Comparison of ENCODE assay signal across 9 cellular contexts in genomic region chr17:40361925-40362695, GRCh38. TPM values are rescaled to one million over a fixed set of nuclear protein-coding genes. Genes with fewer than 3 reads are reported as not detected.
DNase-seq lines count a peak whose midpoint lies in the region; ATAC-seq, FAIRE-seq and TF ChIP-seq lines count a peak whose summit lies in the region.
"Had no signal": no experiment of that assay in that cellular context is flagged by ENCODE, and none has a peak within 500 bp of the region (broad histone marks: within the 10 kb centered on the region; RNA-seq: fewer than 3 reads in every experiment).

No MANE protein-coding gene starts in this region.

- DNase-seq in endothelial cell of umbilical vein (ENCODE audit: low read depth, low spot score) (no peak), sigmoid colon (peak; percentile 66), iPS-NIHi11 (ENCODE audit: low spot score) (no peak), NCI-H1048 (lab: John Stamatoyannopoulos, UW) (no peak), foreskin melanocyte (no peak)
- no peak for DNase-seq in stimulated activated CD4-positive, alpha-beta T cell treated with anti-CD3 and anti-CD28 coated beads, Interleukin-4, amount 100 ng/mL, for 1 hour

- H3K79me2 ChIP-seq in Loucy (ENCODE audit: insufficient read depth, low read length) (no peaks in the 10 kb centered on the region), endothelial cell of umbilical vein (ENCODE audit: control insufficient read depth, insufficient read depth, low read length) (no peaks in the 10 kb centered on the region)

- POLR2A ChIA-PET in endothelial cell of umbilical vein (lab: Charles Lee): no interaction called here

- intact Hi-C loops in endothelial cell of umbilical vein (cut with micrococcal nuclease): loop anchor here (1.0 kb wide), 3 partner anchors 114 to 198 kb away; no protein-coding TSS in a partner anchor
- intact Hi-C loops in sigmoid colon (cut with DNase I): loop anchor here (5.0 kb wide), 1 partner anchor 35 kb away; no protein-coding TSS in a partner anchor

- no peak for TF ChIP-seq EP300 in sigmoid colon (IDR thresholded peaks at IDR 0.05)

- FAIRE-seq in endothelial cell of umbilical vein (lab: Jason Lieb, UNC): no peak

- H3K27ac ChIP-seq in endothelial cell of umbilical vein (ENCODE audit: insufficient read depth, low read depth, low read length) (no peak overlapping the region), sigmoid colon (no peak overlapping the region)

- no peaks in the 10 kb centered on the region for H3K9me1 ChIP-seq in endothelial cell of umbilical vein (replicated peaks; ENCODE audit: control insufficient read depth, extremely low read depth, insufficient read depth, low read length)

- no peak overlapping the region for H3K9ac ChIP-seq in Loucy (ENCODE audit: low read depth, low read length, poor library complexity, severe bottlenecking)
- no peak overlapping the region for H3K9ac ChIP-seq in endothelial cell of umbilical vein (replicated peaks; ENCODE audit: extremely low read depth, insufficient read depth, low read length)

- H3K9me3 ChIP-seq in Loucy (ENCODE audit: insufficient read depth, low read depth, low read length): no peaks in the 10 kb centered on the region
- H3K9me3 ChIP-seq in endothelial cell of umbilical vein (replicated peaks; ENCODE audit: control insufficient read depth, insufficient read depth, low read length): no peaks in the 10 kb centered on the region
- no peaks in the 10 kb centered on the region for H3K9me3 ChIP-seq in sigmoid colon

- H3K36me3 ChIP-seq in Loucy (ENCODE audit: insufficient read depth, low read length) (no peaks in the 10 kb centered on the region), endothelial cell of umbilical vein (ENCODE audit: control insufficient read depth in 2 of 2, extremely low read depth in 1 of 2, insufficient read depth in 2 of 2, low read length in 2 of 2) (no peaks in the 10 kb centered on the region), sigmoid colon (no peaks in the 10 kb centered on the region)

- peak; percentile 14 for ATAC-seq in GM19372 (IDR thresholded peaks at IDR 0.05; ENCODE audit: low read depth, unreplicated experiment)

- H4K20me1 ChIP-seq in Loucy (ENCODE audit: insufficient read depth, low read length, poor library complexity, severe bottlenecking) (no peaks in the 10 kb centered on the region), endothelial cell of umbilical vein (replicated peaks; ENCODE audit: control insufficient read depth, extremely low read depth, insufficient read depth, low read length) (no peaks in the 10 kb centered on the region)

- H3K4me2 ChIP-seq in Loucy (ENCODE audit: low read depth, low read length, poor library complexity, severe bottlenecking): peak overlapping the region; percentile 52
- H3K4me2 ChIP-seq in endothelial cell of umbilical vein (ENCODE audit: insufficient read depth, low read length): peak overlapping the region; percentile 27

- H3K4me3 ChIP-seq in Loucy (ENCODE audit: low read length, poor library complexity, severe bottlenecking): peak overlapping the region; percentile 68
- H3K4me3 ChIP-seq in endothelial cell of umbilical vein (replicated peaks in 1 of 3; ENCODE audit: insufficient read depth in 1 of 3, low read depth in 1 of 3, low read length in 3 of 3): peak overlapping the region in 1 of 3 experiments; percentile 41
- peak overlapping the region in 3 of 4 donors; percentile 46 to 61 (median 58) for H3K4me3 ChIP-seq in sigmoid colon

- H3K9me2 ChIP-seq in Loucy (replicated peaks; ENCODE audit: low read depth, low read length): no peaks in the 10 kb centered on the region

- dilution Hi-C loops in endothelial cell of umbilical vein (cut with MboI; ENCODE audit: extremely low pct_ligation_motif_present, low sequenced_read_pairs): no loop called here

- no peak for TF ChIP-seq POLR2A in endothelial cell of umbilical vein (IDR thresholded peaks at IDR 0.05; ENCODE audit: low read depth, low read length)
- no peak for TF ChIP-seq POLR2A in sigmoid colon (IDR thresholded peaks at IDR 0.05)

- CTCF ChIA-PET in endothelial cell of umbilical vein (lab: Charles Lee): interaction anchor here (0.9 to 18.3 kb wide), 16 partner anchors 7 to 1304 kb away, joined by 3 to 530 read pairs (median 5); partner anchors contain the start of genes IGFBP4, RARA and TOP2A

- H2AFZ ChIP-seq in Loucy (ENCODE audit: low read length): peak overlapping the region; percentile 58; the same call in 1 of the 2 replicates
- peak overlapping the region; percentile 82 for H2AFZ ChIP-seq in endothelial cell of umbilical vein (ENCODE audit: low read depth, low read length)

- H3K4me1 ChIP-seq in Loucy (ENCODE audit: insufficient read depth, low read length, poor library complexity, severe bottlenecking): no peaks in the 10 kb centered on the region
- peaks cover 7% of the 10 kb centered on the region for H3K4me1 ChIP-seq in endothelial cell of umbilical vein (ENCODE audit: control insufficient read depth, extremely low read depth, insufficient read depth, low read length)
- H3K4me1 ChIP-seq in sigmoid colon: peaks cover 0 to 37% (median 21%) of the 10 kb centered on the region in 4 donors

- BruUV-seq in endothelial cell of umbilical vein (replicated peaks; lab: Mats Ljungman, UMichigan): no TSS peak

- TF ChIP-seq CTCF in Loucy (conservative IDR thresholded peaks at IDR 0.05; ENCODE audit: low read length) (no peak), endothelial cell of umbilical vein (IDR thresholded peaks at IDR 0.05; ENCODE audit: extremely low read depth in 1 of 2, insufficient read depth in 1 of 2, low read depth in 1 of 2, low read length in 2 of 2) (no peak), sigmoid colon (IDR thresholded peaks at IDR 0.05) (no peak)

- H3F3A ChIP-seq in Loucy (ENCODE audit: low read depth): no peaks in the 10 kb centered on the region

- 63 to 71% methylated on average over 24 of the region's 24 CpGs for WGBS in sigmoid colon, 2 donors

- H3K27me3 ChIP-seq in Loucy (ENCODE audit: insufficient read depth, low read length, poor library complexity, severe bottlenecking): no peaks in the 10 kb centered on the region
- H3K27me3 ChIP-seq in endothelial cell of umbilical vein (ENCODE audit: control insufficient read depth in 2 of 2, insufficient read depth in 2 of 2, low read length in 2 of 2): no peaks in the 10 kb centered on the region
- H3K27me3 ChIP-seq in sigmoid colon: peaks cover 0 to 5% (median 0%) of the 10 kb centered on the region in 3 donors

TF ChIP-seq in endothelial cell of umbilical vein, 7 proteins besides CTCF, POLR2A, EP300 and RAD21:
- TF ChIP-seq GATA2 (IDR thresholded peaks at IDR 0.05; ENCODE audit: insufficient read depth, insufficient read length, low read depth, low read length) (no peak), EZH2 (IDR thresholded peaks at IDR 0.05; ENCODE audit: borderline replicate concordance, low read depth, low read length, severe bottlenecking) (no peak), MYC (IDR thresholded peaks at IDR 0.05; ENCODE audit: low read depth, low read length) (no peak), POLR2AphosphoS5 (IDR thresholded peaks at IDR 0.05; ENCODE audit: insufficient read depth, low read depth, low read length) (no peak), JUN (IDR thresholded peaks at IDR 0.05; ENCODE audit: borderline replicate concordance, insufficient read depth, insufficient read length, low read depth) (no peak)
TF ChIP-seq in endothelial cell of umbilical vein: peak in this region for 0.

RNA-seq across cellular contexts. Expression of gene GJD3, which starts 2.4 kb away (rescaled TPM):
- total RNA-seq in endothelial cell of umbilical vein (0.39 and 0.40 TPM in 2 replicates), sigmoid colon (1 to 10 TPM in 1 of 4 donors, under 1 TPM in 1, not detected in 2; 0.49 to 2.1 TPM)
- polyA plus RNA-seq in endothelial cell of umbilical vein (0.10 TPM in 1 of 2 replicates, not detected in the other), sigmoid colon (under 1 TPM in 1 of 3 donors, not detected in 2; 0.64 TPM)
- polyA plus RNA-seq in endothelial cell of umbilical vein (2011; cell fraction: cytosol; rRNA removed): not detected in 2 replicates
- polyA plus RNA-seq in endothelial cell of umbilical vein (2011; cell fraction: nucleus; rRNA removed): not detected in 2 replicates
- not detected in 2 replicates for polyA plus RNA-seq in endothelial cell of umbilical vein (2012)
- polyA minus RNA-seq in endothelial cell of umbilical vein: not detected in 2 replicates
- polyA minus RNA-seq in endothelial cell of umbilical vein (2011; cell fraction: cytosol; rRNA and poly(A)+ RNA removed): not detected
- polyA minus RNA-seq in endothelial cell of umbilical vein (2011; cell fraction: nucleus; rRNA and poly(A)+ RNA removed): not detected in 2 replicates
- total RNA-seq: HT1080 had no signal

RNA-seq across cellular contexts. Expression of gene RARA, which starts 53.1 kb away (rescaled TPM):
- total RNA-seq in endothelial cell of umbilical vein (37.8 and 43.4 TPM in 2 replicates), sigmoid colon (10 to 100 TPM; 15.8 to 27.3 (median 20.5) TPM)
- polyA plus RNA-seq in endothelial cell of umbilical vein (11.2 and 11.9 TPM in 2 replicates), sigmoid colon (10 to 100 TPM; 26.4 to 29.6 (median 27.8) TPM)
- 11.3 and 13.6 TPM in 2 replicates for polyA plus RNA-seq in endothelial cell of umbilical vein (2011; cell fraction: cytosol; rRNA removed)
- polyA plus RNA-seq in endothelial cell of umbilical vein (2011; cell fraction: nucleus; rRNA removed): 9.9 and 12.3 TPM in 2 replicates
- polyA plus RNA-seq in endothelial cell of umbilical vein (2012): 27.6 and 34.9 TPM in 2 replicates
- 11.6 and 20.5 TPM in 2 replicates for polyA minus RNA-seq in endothelial cell of umbilical vein
- 6.7 TPM for polyA minus RNA-seq in endothelial cell of umbilical vein (2011; cell fraction: cytosol; rRNA and poly(A)+ RNA removed)
- polyA minus RNA-seq in endothelial cell of umbilical vein (2011; cell fraction: nucleus; rRNA and poly(A)+ RNA removed): 8.0 and 10.0 TPM in 2 replicates

RNA-seq across cellular contexts. Expression of gene TOP2A, which starts 55.6 kb away (rescaled TPM):
- total RNA-seq in endothelial cell of umbilical vein: 149 and 160 TPM in 2 replicates
- 25.5 and 31.3 TPM in 2 replicates for polyA plus RNA-seq in endothelial cell of umbilical vein
- polyA plus RNA-seq in endothelial cell of umbilical vein (2011; cell fraction: cytosol; rRNA removed): 47.0 and 56.2 TPM in 2 replicates
- 57.3 and 98.0 TPM in 2 replicates for polyA plus RNA-seq in endothelial cell of umbilical vein (2011; cell fraction: nucleus; rRNA removed)
- 48.2 and 143 TPM in 2 replicates for polyA plus RNA-seq in endothelial cell of umbilical vein (2012)
- polyA minus RNA-seq in endothelial cell of umbilical vein: 25.2 and 29.2 TPM in 2 replicates
- polyA minus RNA-seq in endothelial cell of umbilical vein (2011; cell fraction: cytosol; rRNA and poly(A)+ RNA removed): 107 TPM
- polyA minus RNA-seq in endothelial cell of umbilical vein (2011; cell fraction: nucleus; rRNA and poly(A)+ RNA removed): 26.2 and 41.6 TPM in 2 replicates
- total RNA-seq in sigmoid colon: 1 to 10 TPM in 3 of 4 donors, under 1 TPM in 1; 0.33 to 2.3 (median 1.8) TPM
- polyA plus RNA-seq in sigmoid colon: 10 to 100 TPM in 2 of 3 donors, 1 to 10 TPM in 1; 1.8 to 28.7 (median 11.3) TPM

Comparison
In these comparisons a context has a peak if more than half of its experiments do, and no peak if none do; other contexts are left out.
1. RNA of gene TOP2A, which starts 55.6 kb away (total RNA-seq): 149 to 160 TPM in endothelial cell of umbilical vein; 0.33 to 2.3 TPM in sigmoid colon; every median in the first group is over 10 times any median in the second.